In the genomic region with DNA sequence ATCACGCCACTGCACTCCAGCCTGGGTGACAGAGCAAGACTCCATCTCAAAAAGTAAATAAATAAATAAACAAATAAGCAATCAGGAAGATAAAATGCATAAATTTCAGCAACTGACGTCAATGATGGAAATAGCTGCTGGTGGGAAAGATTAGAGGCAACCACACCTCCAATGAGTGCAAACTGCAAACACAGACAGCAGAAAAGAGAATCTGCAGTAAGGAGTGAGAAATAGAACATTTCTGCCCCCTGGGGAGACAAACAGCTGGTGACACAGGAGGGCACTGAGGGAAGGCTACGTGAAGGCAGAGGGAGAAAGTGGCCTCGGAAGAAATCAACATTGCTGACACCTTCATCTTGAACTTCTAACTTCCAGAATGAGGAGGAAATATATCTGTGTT, we compare ENCODE assay signal across 21 cellular contexts. TPM values are rescaled to one million over a fixed set of nuclear protein-coding genes. Genes with fewer than 3 reads are reported as not detected.
A peak's percentile ranks its signal among the peaks of the same experiment; 100 is the strongest.
DNase-seq lines count a peak whose midpoint lies in the region; ATAC-seq, FAIRE-seq and TF ChIP-seq lines count a peak whose summit lies in the region.
"Had no signal": no experiment of that assay in that cellular context is flagged by ENCODE, and none has a peak within 500 bp of the region (broad histone marks: within the 10 kb centered on the region; RNA-seq: fewer than 3 reads in every experiment).

No MANE protein-coding gene starts in this region.

- no peaks in the 10 kb centered on the region for H3K27me3 Mint-ChIP-seq in central memory CD8-positive, alpha-beta T cell
- H3K27me3 Mint-ChIP-seq in chondrocyte (ENCODE audit: low read depth) (no peaks in the 10 kb centered on the region), WTC11 (ENCODE audit: low read depth) (no peaks in the 10 kb centered on the region)
- H3K27me3 Mint-ChIP-seq: activated CD8-positive, alpha-beta T cell treated with anti-CD3 and anti-CD28 coated beads for 36 hours had no signal

- peaks cover 97% of the 10 kb centered on the region for H3K79me2 ChIP-seq in Loucy (ENCODE audit: insufficient read depth, low read length)

- no peak overlapping the region for H3K4me3 ChIP-seq in Loucy (ENCODE audit: low read length, poor library complexity, severe bottlenecking)
- H3K4me3 ChIP-seq: hepatocyte, left ventricle myocardium inferior, right lobe of liver had no signal

- POLR2A ChIA-PET in WTC11 (lab: Charles Lee) = no interaction called here

- no peak overlapping the region for H3K9ac ChIP-seq in Loucy (ENCODE audit: low read depth, low read length, poor library complexity, severe bottlenecking)

- DNase-seq in activated effector memory CD4-positive, alpha-beta T cell treated with anti-CD3 and anti-CD28 coated beads, Interleukin-2, amount 50 U/mL, for 16 hours = peak; percentile 45
- DNase-seq in activated effector memory CD4-positive, alpha-beta T cell treated with Interleukin-2 at 50 U/mL for 16 hours = no peak
- DNase-seq in central memory CD8-positive, alpha-beta T cell (ENCODE audit: low spot score in 2 of 2) = no peak
- DNase-seq in urothelium cell line (ENCODE audit: low spot score) = no peak
- DNase-seq in chondrocyte (ENCODE audit: low spot score) = no peak
- DNase-seq in WTC11 (ENCODE audit: low spot score) = no peak
- no peak for DNase-seq in superior temporal gyrus (ENCODE audit: extremely low spot score)
- DNase-seq: activated CD8-positive, alpha-beta T cell treated with anti-CD3 and anti-CD28 coated beads for 36 hours; activated naive CD4-positive, alpha-beta T cell treated with Interleukin-2 at 50 U/mL for 16 hours; activated T-cell treated with anti-CD3 and anti-CD28 coated beads for 4 hours; amniotic stem cell; DMS153; GDM1; left ventricle myocardium inferior; NCI-H1092 treated with DMSO at 0.1 percent for 48 hours; NCI-H2081 treated with DMSO at 0.1 percent for 48 hours; NCI-H526 treated with DMSO at 0.1 percent for 48 hours had no signal

- TF ChIP-seq CTCF in Loucy (conservative IDR thresholded peaks at IDR 0.05; ENCODE audit: low read length) (peak; percentile 28; the same call in 1 of the 2 replicates), chondrocyte (IDR thresholded peaks at IDR 0.05) (no peak), WTC11 (IDR thresholded peaks at IDR 0.05) (no peak)

- no peak for ATAC-seq in central memory CD8-positive, alpha-beta T cell (replicated peaks; ENCODE audit: extremely low read depth, poor library complexity, severe bottlenecking)
- ATAC-seq in WTC11 = no peak
- ATAC-seq: activated CD8-positive, alpha-beta T cell treated with anti-CD3 and anti-CD28 coated beads for 36 hours had no signal

- H3K9me3 Mint-ChIP-seq in central memory CD8-positive, alpha-beta T cell = no peaks in the 10 kb centered on the region
- H3K9me3 Mint-ChIP-seq in chondrocyte (ENCODE audit: low read depth) (no peaks in the 10 kb centered on the region), WTC11 (no peaks in the 10 kb centered on the region)
- H3K9me3 Mint-ChIP-seq: activated CD8-positive, alpha-beta T cell treated with anti-CD3 and anti-CD28 coated beads for 36 hours had no signal

- H3K9me3 ChIP-seq in Loucy (ENCODE audit: insufficient read depth, low read depth, low read length) = no peaks in the 10 kb centered on the region
- H3K9me3 ChIP-seq: left ventricle myocardium inferior, right lobe of liver had no signal

- FAIRE-seq in urothelium cell line (lab: Jason Lieb, UNC) = peak; percentile 44
- FAIRE-seq: HTR-8/SVneo had no signal

- peaks cover 72% of the 10 kb centered on the region for H4K20me1 ChIP-seq in Loucy (ENCODE audit: insufficient read depth, low read length, poor library complexity, severe bottlenecking)

- H3K4me2 ChIP-seq in Loucy (ENCODE audit: low read depth, low read length, poor library complexity, severe bottlenecking) = peak overlapping the region; percentile 36
- H3K4me2 ChIP-seq: hepatocyte had no signal

- H3K27me3 ChIP-seq in Loucy (ENCODE audit: insufficient read depth, low read length, poor library complexity, severe bottlenecking) = no peaks in the 10 kb centered on the region
- H3K27me3 ChIP-seq: hepatocyte, right lobe of liver had no signal

- H3F3A ChIP-seq in Loucy (ENCODE audit: low read depth) = 0 out of 2 replicates have a peak, but pooled peaks cover 2% of the 10 kb centered on the region

- no peak overlapping the region for H3K4me3 Mint-ChIP-seq in central memory CD8-positive, alpha-beta T cell
- no peak overlapping the region for H3K4me3 Mint-ChIP-seq in chondrocyte (ENCODE audit: unreplicated experiment)
- no peak overlapping the region for H3K4me3 Mint-ChIP-seq in WTC11
- H3K4me3 Mint-ChIP-seq: activated CD8-positive, alpha-beta T cell treated with anti-CD3 and anti-CD28 coated beads for 36 hours had no signal

- peaks cover 1% of the 10 kb centered on the region for H3K36me3 Mint-ChIP-seq in central memory CD8-positive, alpha-beta T cell (ENCODE audit: insufficient read depth)
- H3K36me3 Mint-ChIP-seq in chondrocyte (ENCODE audit: low read depth) = no peaks in the 10 kb centered on the region
- H3K36me3 Mint-ChIP-seq in WTC11 = no peaks in the 10 kb centered on the region

- H3K4me1 ChIP-seq in Loucy (ENCODE audit: insufficient read depth, low read length, poor library complexity, severe bottlenecking) = peaks cover 32% of the 10 kb centered on the region

- H3K27ac Mint-ChIP-seq in central memory CD8-positive, alpha-beta T cell (ENCODE audit: low read depth) = peak overlapping the region; percentile 77
- H3K27ac Mint-ChIP-seq in chondrocyte (ENCODE audit: unreplicated experiment) (no peak overlapping the region), WTC11 (no peak overlapping the region)
- H3K27ac Mint-ChIP-seq: activated CD8-positive, alpha-beta T cell treated with anti-CD3 and anti-CD28 coated beads for 36 hours had no signal

- no peaks in the 10 kb centered on the region for H3K9me2 ChIP-seq in Loucy (replicated peaks; ENCODE audit: low read depth, low read length)

- H3K36me3 ChIP-seq in Loucy (ENCODE audit: insufficient read depth, low read length) = no peaks in the 10 kb centered on the region
- H3K36me3 ChIP-seq: left ventricle myocardium inferior, right lobe of liver had no signal

- CTCF ChIA-PET in WTC11 (lab: Charles Lee) = no interaction called here

- H2AFZ ChIP-seq in Loucy (ENCODE audit: low read length) = no peak overlapping the region
- H2AFZ ChIP-seq: hepatocyte had no signal

- peaks cover 47% of the 10 kb centered on the region for H3K4me1 Mint-ChIP-seq in central memory CD8-positive, alpha-beta T cell
- H3K4me1 Mint-ChIP-seq in chondrocyte (ENCODE audit: low read depth) (peaks cover 19% of the 10 kb centered on the region), WTC11 (peaks cover 17% of the 10 kb centered on the region)

TF ChIP-seq in WTC11, 78 proteins besides CTCF, POLR2A, EP300 and RAD21 (continues in another document):
- TF ChIP-seq FOXJ3 (CRISPR knock-in tag; IDR thresholded peaks at IDR 0.05; ENCODE audit: borderline replicate concordance) = no peak
- TF ChIP-seq JAZF1 (CRISPR knock-in tag; IDR thresholded peaks at IDR 0.05) = no peak
- no peak for TF ChIP-seq FOXK1 (CRISPR knock-in tag; IDR thresholded peaks at IDR 0.05)
- TF ChIP-seq NR3C1 (CRISPR knock-in tag; conservative IDR thresholded peaks at IDR 0.05; ENCODE audit: low read depth) = no peak
- TF ChIP-seq CREB1 (CRISPR knock-in tag; IDR thresholded peaks at IDR 0.05) = no peak
- no peak for TF ChIP-seq HMGXB4 (CRISPR knock-in tag; IDR thresholded peaks at IDR 0.05)
- TF ChIP-seq ZNF263 (CRISPR knock-in tag; IDR thresholded peaks at IDR 0.05; ENCODE audit: low read depth) = no peak
- TF ChIP-seq, protein P1, sequence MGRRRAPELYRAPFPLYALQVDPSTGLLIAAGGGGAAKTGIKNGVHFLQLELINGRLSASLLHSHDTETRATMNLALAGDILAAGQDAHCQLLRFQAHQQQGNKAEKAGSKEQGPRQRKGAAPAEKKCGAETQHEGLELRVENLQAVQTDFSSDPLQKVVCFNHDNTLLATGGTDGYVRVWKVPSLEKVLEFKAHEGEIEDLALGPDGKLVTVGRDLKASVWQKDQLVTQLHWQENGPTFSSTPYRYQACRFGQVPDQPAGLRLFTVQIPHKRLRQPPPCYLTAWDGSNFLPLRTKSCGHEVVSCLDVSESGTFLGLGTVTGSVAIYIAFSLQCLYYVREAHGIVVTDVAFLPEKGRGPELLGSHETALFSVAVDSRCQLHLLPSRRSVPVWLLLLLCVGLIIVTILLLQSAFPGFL (CRISPR knock-in tag; IDR thresholded peaks at IDR 0.05; ENCODE audit: borderline replicate concordance) = no peak
- no peak for TF ChIP-seq ZNF219 (CRISPR knock-in tag; IDR thresholded peaks at IDR 0.05; ENCODE audit: borderline replicate concordance)
- no peak for TF ChIP-seq MYBL2 (CRISPR knock-in tag; IDR thresholded peaks at IDR 0.05)
- no peak for TF ChIP-seq PRRX2 (CRISPR knock-in tag; IDR thresholded peaks at IDR 0.05)
- TF ChIP-seq, protein P2, sequence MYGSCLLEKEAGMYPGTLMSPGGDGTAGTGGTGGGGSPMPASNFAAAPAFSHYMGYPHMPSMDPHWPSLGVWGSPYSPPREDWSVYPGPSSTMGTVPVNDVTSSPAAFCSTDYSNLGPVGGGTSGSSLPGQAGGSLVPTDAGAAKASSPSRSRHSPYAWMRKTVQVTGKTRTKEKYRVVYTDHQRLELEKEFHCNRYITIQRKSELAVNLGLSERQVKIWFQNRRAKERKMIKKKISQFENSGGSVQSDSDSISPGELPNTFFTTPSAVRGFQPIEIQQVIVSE (CRISPR knock-in tag; IDR thresholded peaks at IDR 0.05; ENCODE audit: borderline replicate concordance) = no peak
- TF ChIP-seq TP53 (CRISPR knock-in tag; IDR thresholded peaks at IDR 0.05) = no peak

RNA-seq across cellular contexts. Expression of gene PI4KA, which starts 6.5 kb away (rescaled TPM):
- total RNA-seq in chondrocyte (68.3 to 87.9 TPM (median 72.3 TPM) in 3 replicates), WTC11 (2021) (43.9 to 45.5 TPM (median 45.1 TPM) in 3 replicates)

RNA-seq across cellular contexts. Expression of gene SNAP29, which starts 6.7 kb away (rescaled TPM):
- 25.3 to 26.3 TPM (median 25.8 TPM) in 3 replicates for total RNA-seq in chondrocyte
- total RNA-seq in WTC11 (2021) = 13.3 to 14.7 TPM (median 14.0 TPM) in 3 replicates
